Comparison of ENCODE assay signal across 8 cellular contexts in the genomic region with DNA sequence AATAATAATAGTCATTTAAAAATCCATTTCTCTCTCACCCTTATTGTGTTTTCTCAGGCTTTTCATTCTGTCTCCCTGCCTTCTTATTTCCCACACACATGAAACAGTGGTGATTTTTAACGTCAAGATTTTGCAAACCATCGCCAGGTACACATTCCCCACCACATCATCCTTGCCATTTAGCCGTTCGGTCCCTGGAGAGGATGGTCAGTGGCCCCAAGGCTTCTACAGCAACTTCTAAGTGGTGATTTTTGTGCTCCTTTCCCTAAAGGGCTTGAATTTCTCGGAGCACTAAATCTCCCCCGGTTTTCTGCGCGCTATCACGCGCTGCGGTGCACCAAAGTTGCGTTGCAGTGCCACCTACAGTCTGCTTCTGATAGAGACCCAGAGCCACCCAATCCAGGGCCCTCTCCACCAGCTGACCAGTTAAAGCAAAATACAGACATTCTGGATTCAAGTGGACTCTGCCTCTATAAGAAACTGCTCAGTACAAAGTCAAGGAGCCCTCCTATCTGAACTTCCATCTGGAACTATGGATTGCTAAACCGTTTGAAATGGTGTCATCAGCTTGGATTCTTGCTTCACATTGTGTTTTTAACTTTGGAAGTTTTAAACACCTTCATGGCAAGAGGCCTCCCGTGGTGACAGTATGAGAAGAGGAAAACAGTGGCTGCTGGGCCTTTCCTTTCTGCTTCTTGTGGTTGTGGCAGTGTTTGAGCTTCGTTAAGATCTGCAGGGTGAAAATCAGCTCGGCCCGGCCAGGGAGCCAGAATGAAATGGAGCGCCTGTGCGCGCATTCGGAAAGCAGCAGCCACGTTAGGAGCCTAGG.
DNase-seq lines count a peak whose midpoint lies in the region; ATAC-seq, FAIRE-seq and TF ChIP-seq lines count a peak whose summit lies in the region.

No MANE protein-coding gene starts in this region.

- peak; percentile 42 for DNase-seq in ACHN
- DNase-seq in GM18507 (ENCODE audit: extremely low spot score, insufficient read length, low read depth) = peak; percentile 60
- peak; percentile 50 for DNase-seq in NCI-H2171 treated with DMSO at 0.1 percent for 48 hours (lab: John Stamatoyannopoulos, UW)
- DNase-seq in activated CD4-positive, alpha-beta T cell treated with anti-CD3 and anti-CD28 coated beads for 24 hours (ENCODE audit: low read depth in 2 of 2) = peak; percentile 33 to 38
- peak; percentile 73 for DNase-seq in choroid plexus epithelial cell (ENCODE audit: low read depth)
- DNase-seq in stimulated activated CD4-positive, alpha-beta T cell treated with anti-CD3 and anti-CD28 coated beads, TNF-alpha, amount 100 ng/mL, for 1 hour (ENCODE audit: low read depth in 3 of 3, low spot score in 1 of 3) = peak in 2 of 3 donors; percentile 12 to 26

- no peaks in the 10 kb centered on the region for H3K27me3 ChIP-seq in liver (ENCODE audit: control insufficient read depth in 4 of 4, insufficient read depth in 4 of 4, low read length in 3 of 4)

- no peak overlapping the region for H3K9ac ChIP-seq in liver (ENCODE audit: low read depth in 1 of 2, low read length in 2 of 2)

- WGBS in liver = 34% methylated on average over 22 of the region's 22 CpGs

- no peak overlapping the region for H3K27ac ChIP-seq in liver (ENCODE audit: low read depth in 1 of 2, low read length in 2 of 2)

- no peaks in the 10 kb centered on the region for H3K9me3 ChIP-seq in liver (ENCODE audit: control insufficient read depth in 4 of 4, low read length in 3 of 4)

- in situ Hi-C loops in ACHN (cut with HindIII; ENCODE audit: low pct_ligation_motif_present, low pct_unique_long_range_greater_than_20kb, low sequenced_read_pairs) = no loop called here

- peak; percentile 86 for TF ChIP-seq CTCF in choroid plexus epithelial cell (conservative IDR thresholded peaks at IDR 0.05; ENCODE audit: low read depth, low read length)
- peak; percentile 70 for TF ChIP-seq CTCF in liver (IDR thresholded peaks at IDR 0.05; ENCODE audit: low read depth, low read length, missing input control)

- FAIRE-seq in GM18507 (lab: Jason Lieb, UNC) = peak; percentile 85

- ATAC-seq in HG02981 (IDR thresholded peaks at IDR 0.05; ENCODE audit: unreplicated experiment) = peak; percentile 85

- TF ChIP-seq RAD21 in liver (IDR thresholded peaks at IDR 0.05) = peak; percentile 82 to 86

- H3K4me3 ChIP-seq in choroid plexus epithelial cell (ENCODE audit: low read depth, low read length) = no peak overlapping the region
- no peak overlapping the region for H3K4me3 ChIP-seq in liver (ENCODE audit: low read depth in 1 of 3, low read length in 3 of 3)

- peaks cover 0 to 3% (median 0%) of the 10 kb centered on the region in 4 donors for H3K4me1 ChIP-seq in liver (ENCODE audit: control insufficient read depth in 4 of 4, insufficient read depth in 4 of 4, low read length in 3 of 4)

- no peaks in the 10 kb centered on the region for H3K36me3 ChIP-seq in liver (ENCODE audit: control insufficient read depth in 4 of 4, insufficient read depth in 3 of 4, low read depth in 1 of 4, low read length in 3 of 4)

TF ChIP-seq in liver, 16 proteins besides CTCF, POLR2A, EP300 and RAD21:
- no peak for TF ChIP-seq EGR1 (IDR thresholded peaks at IDR 0.05; ENCODE audit: low read depth in 2 of 2)
- TF ChIP-seq, protein P1, sequence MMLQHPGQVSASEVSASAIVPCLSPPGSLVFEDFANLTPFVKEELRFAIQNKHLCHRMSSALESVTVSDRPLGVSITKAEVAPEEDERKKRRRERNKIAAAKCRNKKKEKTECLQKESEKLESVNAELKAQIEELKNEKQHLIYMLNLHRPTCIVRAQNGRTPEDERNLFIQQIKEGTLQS (IDR thresholded peaks at IDR 0.05) = no peak
- TF ChIP-seq, protein P2, sequence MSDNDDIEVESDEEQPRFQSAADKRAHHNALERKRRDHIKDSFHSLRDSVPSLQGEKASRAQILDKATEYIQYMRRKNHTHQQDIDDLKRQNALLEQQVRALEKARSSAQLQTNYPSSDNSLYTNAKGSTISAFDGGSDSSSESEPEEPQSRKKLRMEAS (IDR thresholded peaks at IDR 0.05) = no peak
- TF ChIP-seq YY1 (IDR thresholded peaks at IDR 0.05) = no peak
- no peak for TF ChIP-seq HNF4A (conservative IDR thresholded peaks at IDR 0.05)
- no peak for TF ChIP-seq NR2F2 (IDR thresholded peaks at IDR 0.05)
- no peak for TF ChIP-seq RXRA (IDR thresholded peaks at IDR 0.05)
- TF ChIP-seq, protein P3, sequence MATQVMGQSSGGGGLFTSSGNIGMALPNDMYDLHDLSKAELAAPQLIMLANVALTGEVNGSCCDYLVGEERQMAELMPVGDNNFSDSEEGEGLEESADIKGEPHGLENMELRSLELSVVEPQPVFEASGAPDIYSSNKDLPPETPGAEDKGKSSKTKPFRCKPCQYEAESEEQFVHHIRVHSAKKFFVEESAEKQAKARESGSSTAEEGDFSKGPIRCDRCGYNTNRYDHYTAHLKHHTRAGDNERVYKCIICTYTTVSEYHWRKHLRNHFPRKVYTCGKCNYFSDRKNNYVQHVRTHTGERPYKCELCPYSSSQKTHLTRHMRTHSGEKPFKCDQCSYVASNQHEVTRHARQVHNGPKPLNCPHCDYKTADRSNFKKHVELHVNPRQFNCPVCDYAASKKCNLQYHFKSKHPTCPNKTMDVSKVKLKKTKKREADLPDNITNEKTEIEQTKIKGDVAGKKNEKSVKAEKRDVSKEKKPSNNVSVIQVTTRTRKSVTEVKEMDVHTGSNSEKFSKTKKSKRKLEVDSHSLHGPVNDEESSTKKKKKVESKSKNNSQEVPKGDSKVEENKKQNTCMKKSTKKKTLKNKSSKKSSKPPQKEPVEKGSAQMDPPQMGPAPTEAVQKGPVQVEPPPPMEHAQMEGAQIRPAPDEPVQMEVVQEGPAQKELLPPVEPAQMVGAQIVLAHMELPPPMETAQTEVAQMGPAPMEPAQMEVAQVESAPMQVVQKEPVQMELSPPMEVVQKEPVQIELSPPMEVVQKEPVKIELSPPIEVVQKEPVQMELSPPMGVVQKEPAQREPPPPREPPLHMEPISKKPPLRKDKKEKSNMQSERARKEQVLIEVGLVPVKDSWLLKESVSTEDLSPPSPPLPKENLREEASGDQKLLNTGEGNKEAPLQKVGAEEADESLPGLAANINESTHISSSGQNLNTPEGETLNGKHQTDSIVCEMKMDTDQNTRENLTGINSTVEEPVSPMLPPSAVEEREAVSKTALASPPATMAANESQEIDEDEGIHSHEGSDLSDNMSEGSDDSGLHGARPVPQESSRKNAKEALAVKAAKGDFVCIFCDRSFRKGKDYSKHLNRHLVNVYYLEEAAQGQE (IDR thresholded peaks at IDR 0.05) = no peak
- TF ChIP-seq JUND (IDR thresholded peaks at IDR 0.05) = no peak

Comparison
In these comparisons a context has a peak if more than half of its experiments do, and no peak if none do; other contexts are left out.
1. DNase-seq: peak in every context shown above with its lines; median percentile 73 in choroid plexus epithelial cell; 60 in GM18507; 50 in NCI-H2171 treated with DMSO at 0.1 percent for 48 hours; 42 in ACHN; 36 in activated CD4-positive, alpha-beta T cell treated with anti-CD3 and anti-CD28 coated beads for 24 hours; 19 in stimulated activated CD4-positive, alpha-beta T cell treated with anti-CD3 and anti-CD28 coated beads, TNF-alpha, amount 100 ng/mL, for 1 hour.